ENCODE assay signal across 1 cellular context in genomic region chr2:97995734-97996624, GRCh38.
TF ChIP-seq lines count a peak whose summit lies in the region.

TMEM131 (minus strand) TSS chr2:97995948; CDS start chr2:97995662, 286 bp downstream.

TF ChIP-seq in HepG2, 621 proteins besides CTCF, POLR2A, EP300 and RAD21 (continued from another document and continues in another):
- TF ChIP-seq, protein P1, sequence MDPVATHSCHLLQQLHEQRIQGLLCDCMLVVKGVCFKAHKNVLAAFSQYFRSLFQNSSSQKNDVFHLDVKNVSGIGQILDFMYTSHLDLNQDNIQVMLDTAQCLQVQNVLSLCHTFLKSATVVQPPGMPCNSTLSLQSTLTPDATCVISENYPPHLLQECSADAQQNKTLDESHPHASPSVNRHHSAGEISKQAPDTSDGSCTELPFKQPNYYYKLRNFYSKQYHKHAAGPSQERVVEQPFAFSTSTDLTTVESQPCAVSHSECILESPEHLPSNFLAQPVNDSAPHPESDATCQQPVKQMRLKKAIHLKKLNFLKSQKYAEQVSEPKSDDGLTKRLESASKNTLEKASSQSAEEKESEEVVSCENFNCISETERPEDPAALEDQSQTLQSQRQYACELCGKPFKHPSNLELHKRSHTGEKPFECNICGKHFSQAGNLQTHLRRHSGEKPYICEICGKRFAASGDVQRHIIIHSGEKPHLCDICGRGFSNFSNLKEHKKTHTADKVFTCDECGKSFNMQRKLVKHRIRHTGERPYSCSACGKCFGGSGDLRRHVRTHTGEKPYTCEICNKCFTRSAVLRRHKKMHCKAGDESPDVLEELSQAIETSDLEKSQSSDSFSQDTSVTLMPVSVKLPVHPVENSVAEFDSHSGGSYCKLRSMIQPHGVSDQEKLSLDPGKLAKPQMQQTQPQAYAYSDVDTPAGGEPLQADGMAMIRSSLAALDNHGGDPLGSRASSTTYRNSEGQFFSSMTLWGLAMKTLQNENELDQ (CRISPR knock-in tag; IDR thresholded peaks at IDR 0.05; ENCODE audit: borderline replicate concordance): peak; percentile 45; the same call in 1 of the 2 replicates
- TF ChIP-seq ZMAT5 (CRISPR knock-in tag; IDR thresholded peaks at IDR 0.05; ENCODE audit: borderline replicate concordance, low read depth) (no peak), ZNF274 (CRISPR knock-in tag; IDR thresholded peaks at IDR 0.05) (peak; percentile 83), FOSL1 (CRISPR knock-in tag; IDR thresholded peaks at IDR 0.05; ENCODE audit: borderline replicate concordance) (no peak), PPARG (CRISPR knock-in tag; conservative IDR thresholded peaks at IDR 0.05) (no peak), TCF7 (IDR thresholded peaks at IDR 0.05; ENCODE audit: low read depth) (no peak), RARG (CRISPR knock-in tag; IDR thresholded peaks at IDR 0.05; ENCODE audit: low read depth) (no peak), SRSF9 (IDR thresholded peaks at IDR 0.05; ENCODE audit: borderline replicate concordance, insufficient read depth, low read depth, low read length, poor library complexity, severe bottlenecking) (no peak), HMG20B (CRISPR knock-in tag; conservative IDR thresholded peaks at IDR 0.05) (no peak), SETDB1 (CRISPR knock-in tag; IDR thresholded peaks at IDR 0.05; ENCODE audit: borderline replicate concordance) (no peak), NR2F6 (IDR thresholded peaks at IDR 0.05) (no peak), NR2F6 (CRISPR knock-in tag; IDR thresholded peaks at IDR 0.05) (peak; percentile 6; the same call in 1 of the 2 replicates), GPN1 (CRISPR knock-in tag; IDR thresholded peaks at IDR 0.05; ENCODE audit: borderline replicate concordance) (no peak), ZBTB39 (CRISPR knock-in tag; IDR thresholded peaks at IDR 0.05) (0 out of 2 replicates have a peak, but pooled peaks have one; percentile 81), ZNF557 (CRISPR knock-in tag; IDR thresholded peaks at IDR 0.05) (no peak; the same call in 1 of the 2 replicates), FOXC1 (CRISPR knock-in tag; IDR thresholded peaks at IDR 0.05; ENCODE audit: borderline replicate concordance) (peak; percentile 96), ZNF800 (CRISPR knock-in tag; IDR thresholded peaks at IDR 0.05) (0 out of 2 replicates have a peak, but pooled peaks have one; percentile 32), ZNF543 (CRISPR knock-in tag; IDR thresholded peaks at IDR 0.05) (peak; percentile 60; the same call in 1 of the 2 replicates), ATF1 (CRISPR knock-in tag; IDR thresholded peaks at IDR 0.05) (peak; percentile 76), MAF1 (CRISPR knock-in tag; IDR thresholded peaks at IDR 0.05; ENCODE audit: borderline replicate concordance) (no peak; the same call in 1 of the 2 replicates), ZKSCAN8 (CRISPR knock-in tag; IDR thresholded peaks at IDR 0.05; ENCODE audit: borderline replicate concordance) (peak; percentile 56), POGK (CRISPR knock-in tag; conservative IDR thresholded peaks at IDR 0.05) (peak; percentile 89), TGIF2 (CRISPR knock-in tag; IDR thresholded peaks at IDR 0.05) (peak; percentile 23), ZNF691 (CRISPR knock-in tag; IDR thresholded peaks at IDR 0.05; ENCODE audit: borderline replicate concordance, low read depth) (0 out of 2 replicates have a peak, but pooled peaks have one; percentile 29), KAT2B (IDR thresholded peaks at IDR 0.05; ENCODE audit: borderline replicate concordance, low read depth, low read length) (no peak), ZBED4 (CRISPR knock-in tag; IDR thresholded peaks at IDR 0.05; ENCODE audit: borderline replicate concordance) (peak; percentile 87), RBM22 (optimal IDR thresholded peaks at IDR 0.05; ENCODE audit: low read length) (no peak), SRF (IDR thresholded peaks at IDR 0.05; ENCODE audit: low read depth, low read length) (no peak), MZF1 (CRISPR knock-in tag; IDR thresholded peaks at IDR 0.05; ENCODE audit: borderline replicate concordance) (no peak), FOSL2 (CRISPR knock-in tag; IDR thresholded peaks at IDR 0.05) (peak; percentile 34), PHF8 (CRISPR knock-in tag; IDR thresholded peaks at IDR 0.05) (peak; percentile 96), MYC (CRISPR knock-in tag; IDR thresholded peaks at IDR 0.05; ENCODE audit: borderline replicate concordance) (peak; percentile 93), HIVEP1 (CRISPR knock-in tag; IDR thresholded peaks at IDR 0.05) (peak; percentile 79; the same call in 1 of the 2 replicates), HMG20A (CRISPR knock-in tag; IDR thresholded peaks at IDR 0.05; ENCODE audit: borderline replicate concordance) (no peak), EHMT2 (IDR thresholded peaks at IDR 0.05; ENCODE audit: borderline replicate concordance, low read depth, low read length) (no peak), NRL (CRISPR knock-in tag; IDR thresholded peaks at IDR 0.05; ENCODE audit: borderline replicate concordance) (peak; percentile 80), U2AF1 (optimal IDR thresholded peaks at IDR 0.05; ENCODE audit: low read depth, low read length) (no peak), SOX6 (IDR thresholded peaks at IDR 0.05) (no peak), SOX6 (CRISPR knock-in tag; IDR thresholded peaks at IDR 0.05) (peak; percentile 64; the same call in 1 of the 2 replicates), SIX4 (CRISPR knock-in tag; IDR thresholded peaks at IDR 0.05) (0 out of 2 replicates have a peak, but pooled peaks have one; percentile 7)
- TF ChIP-seq, protein P2, sequence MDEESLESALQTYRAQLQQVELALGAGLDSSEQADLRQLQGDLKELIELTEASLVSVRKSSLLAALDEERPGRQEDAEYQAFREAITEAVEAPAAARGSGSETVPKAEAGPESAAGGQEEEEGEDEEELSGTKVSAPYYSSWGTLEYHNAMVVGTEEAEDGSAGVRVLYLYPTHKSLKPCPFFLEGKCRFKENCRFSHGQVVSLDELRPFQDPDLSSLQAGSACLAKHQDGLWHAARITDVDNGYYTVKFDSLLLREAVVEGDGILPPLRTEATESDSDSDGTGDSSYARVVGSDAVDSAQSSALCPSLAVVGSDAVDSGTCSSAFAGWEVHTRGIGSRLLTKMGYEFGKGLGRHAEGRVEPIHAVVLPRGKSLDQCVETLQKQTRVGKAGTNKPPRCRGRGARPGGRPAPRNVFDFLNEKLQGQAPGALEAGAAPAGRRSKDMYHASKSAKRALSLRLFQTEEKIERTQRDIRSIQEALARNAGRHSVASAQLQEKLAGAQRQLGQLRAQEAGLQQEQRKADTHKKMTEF (CRISPR knock-in tag; IDR thresholded peaks at IDR 0.05): peak; percentile 95
- TF ChIP-seq, protein P3, sequence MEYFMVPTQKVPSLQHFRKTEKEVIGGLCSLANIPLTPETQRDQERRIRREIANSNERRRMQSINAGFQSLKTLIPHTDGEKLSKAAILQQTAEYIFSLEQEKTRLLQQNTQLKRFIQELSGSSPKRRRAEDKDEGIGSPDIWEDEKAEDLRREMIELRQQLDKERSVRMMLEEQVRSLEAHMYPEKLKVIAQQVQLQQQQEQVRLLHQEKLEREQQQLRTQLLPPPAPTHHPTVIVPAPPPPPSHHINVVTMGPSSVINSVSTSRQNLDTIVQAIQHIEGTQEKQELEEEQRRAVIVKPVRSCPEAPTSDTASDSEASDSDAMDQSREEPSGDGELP (IDR thresholded peaks at IDR 0.05; ENCODE audit: borderline replicate concordance, low read depth): peak; percentile 47; the same call in 1 of the 2 replicates
- TF ChIP-seq, protein P4, sequence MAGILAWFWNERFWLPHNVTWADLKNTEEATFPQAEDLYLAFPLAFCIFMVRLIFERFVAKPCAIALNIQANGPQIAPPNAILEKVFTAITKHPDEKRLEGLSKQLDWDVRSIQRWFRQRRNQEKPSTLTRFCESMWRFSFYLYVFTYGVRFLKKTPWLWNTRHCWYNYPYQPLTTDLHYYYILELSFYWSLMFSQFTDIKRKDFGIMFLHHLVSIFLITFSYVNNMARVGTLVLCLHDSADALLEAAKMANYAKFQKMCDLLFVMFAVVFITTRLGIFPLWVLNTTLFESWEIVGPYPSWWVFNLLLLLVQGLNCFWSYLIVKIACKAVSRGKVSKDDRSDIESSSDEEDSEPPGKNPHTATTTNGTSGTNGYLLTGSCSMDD (CRISPR knock-in tag; IDR thresholded peaks at IDR 0.05): peak; percentile 9; the same call in 1 of the 2 replicates
- TF ChIP-seq, protein P5, sequence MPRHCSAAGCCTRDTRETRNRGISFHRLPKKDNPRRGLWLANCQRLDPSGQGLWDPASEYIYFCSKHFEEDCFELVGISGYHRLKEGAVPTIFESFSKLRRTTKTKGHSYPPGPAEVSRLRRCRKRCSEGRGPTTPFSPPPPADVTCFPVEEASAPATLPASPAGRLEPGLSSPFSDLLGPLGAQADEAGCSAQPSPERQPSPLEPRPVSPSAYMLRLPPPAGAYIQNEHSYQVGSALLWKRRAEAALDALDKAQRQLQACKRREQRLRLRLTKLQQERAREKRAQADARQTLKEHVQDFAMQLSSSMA (CRISPR knock-in tag; IDR thresholded peaks at IDR 0.05): no peak
